Comparison of ENCODE assay signal across 9 cellular contexts in the genomic region with DNA sequence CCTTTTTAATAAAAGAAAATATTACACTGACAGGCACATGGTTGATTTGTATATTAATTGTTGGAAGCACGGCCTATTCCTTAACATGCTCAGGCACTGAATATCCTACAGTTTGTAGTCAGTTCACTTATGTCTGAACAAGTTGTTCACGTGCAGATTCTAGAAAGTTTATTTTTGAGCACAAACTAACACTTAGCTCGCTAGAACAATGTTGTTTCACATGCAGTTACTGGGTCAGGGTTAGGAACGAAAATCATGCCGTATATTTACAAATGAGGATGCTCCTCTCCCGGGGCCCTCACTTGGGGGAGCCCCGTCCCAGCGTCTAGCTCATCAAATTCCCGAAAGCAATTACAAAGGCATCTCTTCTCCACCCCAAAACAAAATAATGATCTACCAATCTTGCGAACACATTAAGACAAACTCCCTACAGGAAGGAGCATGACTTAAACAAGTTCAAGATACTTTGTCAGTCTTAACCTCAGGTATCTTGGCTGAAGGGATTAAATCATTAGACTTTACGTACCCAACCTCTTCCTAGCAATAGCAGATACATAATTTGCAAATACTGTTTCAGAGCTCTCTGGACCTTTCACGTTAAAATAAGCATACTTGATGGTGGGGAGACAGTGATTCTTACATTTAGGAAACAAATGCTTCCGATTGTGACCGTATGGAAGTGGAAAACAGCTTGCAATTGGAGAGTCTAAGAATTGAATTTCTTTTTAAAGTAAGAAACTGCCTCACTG. TPM values are rescaled to one million over a fixed set of nuclear protein-coding genes. Genes with fewer than 3 reads are reported as not detected.
DNase-seq lines count a peak whose midpoint lies in the region; ATAC-seq and TF ChIP-seq lines count a peak whose summit lies in the region.
"Had no signal": no experiment of that assay in that cellular context is flagged by ENCODE, and none has a peak within 500 bp of the region (broad histone marks: within the 10 kb centered on the region; RNA-seq: fewer than 3 reads in every experiment).

No MANE protein-coding gene starts in this region.

- H3K36me3 ChIP-seq in left ventricle myocardium inferior (no peaks in the 10 kb centered on the region), upper lobe of left lung (no peaks in the 10 kb centered on the region)

- peaks cover 21% of the 10 kb centered on the region for H3K4me1 ChIP-seq in left ventricle myocardium inferior
- peaks cover 17 to 23% (median 18%) of the 10 kb centered on the region in 4 donors for H3K4me1 ChIP-seq in upper lobe of left lung

- DNase-seq in left ventricle myocardium inferior: no peak
- no peak for DNase-seq in Right ventricle myocardium inferior (ENCODE audit: missing footprints)
- peak; percentile 48 for DNase-seq in midbrain (lab: John Stamatoyannopoulos, UW)
- no peak for DNase-seq in upper lobe of left lung
- no peak for DNase-seq in NCI-H1417 treated with DMSO at 0.1 percent for 48 hours (lab: John Stamatoyannopoulos, UW)
- DNase-seq in activated CD4-positive, alpha-beta T cell treated with anti-CD3 and anti-CD28 coated beads, Interleukin-2, amount 50 U/mL, for 48 hours: no peak
- DNase-seq: NCI-H2029 had no signal

- no peak for TF ChIP-seq EP300 in upper lobe of left lung (IDR thresholded peaks at IDR 0.05)

- intact Hi-C loops in left ventricle myocardium inferior (cut with micrococcal nuclease) (no loop called here), Right ventricle myocardium inferior (cut with DNase I) (no loop called here)
- intact Hi-C loops in dendritic cell treated with granulocyte-macrophage colony-stimulating factor and Interleukin-4, amounts not matched to agents 40 ng/mL and 50 ng/mL, for 4 days (cut with micrococcal nuclease): loop anchor here (10.0 kb wide), 1 partner anchor 184 kb away; no protein-coding TSS in a partner anchor

- H3K4me3 ChIP-seq in left ventricle myocardium inferior (peak overlapping the region; percentile 86), upper lobe of left lung (peak overlapping the region in 3 of 4 donors; percentile 78 to 81 (median 80))

- H3K4me3 Mint-ChIP-seq in dendritic cell treated with granulocyte-macrophage colony-stimulating factor and Interleukin-4, amounts not matched to agents 40 ng/mL and 50 ng/mL, for 4 days: peak overlapping the region; percentile 65

- 53 to 61% methylated on average over 14 of the region's 14 CpGs for WGBS in upper lobe of left lung, 2 donors

- peaks cover 13% of the 10 kb centered on the region for H3K4me1 Mint-ChIP-seq in dendritic cell treated with granulocyte-macrophage colony-stimulating factor and Interleukin-4, amounts not matched to agents 40 ng/mL and 50 ng/mL, for 4 days (ENCODE audit: low read depth)

- H3K27me3 ChIP-seq in left ventricle myocardium inferior (ENCODE audit: low read depth) (peaks cover 39% of the 10 kb centered on the region), upper lobe of left lung (peaks cover 0 to 13% (median 2%) of the 10 kb centered on the region in 4 donors)

- TF ChIP-seq POLR2A in upper lobe of left lung (IDR thresholded peaks at IDR 0.05): no peak

- H3K27ac Mint-ChIP-seq in dendritic cell treated with granulocyte-macrophage colony-stimulating factor and Interleukin-4, amounts not matched to agents 40 ng/mL and 50 ng/mL, for 4 days: no peak overlapping the region

- H3K9me3 ChIP-seq in left ventricle myocardium inferior (replicated peaks) (no peaks in the 10 kb centered on the region), upper lobe of left lung (no peaks in the 10 kb centered on the region)

- no peak for TF ChIP-seq CTCF in left ventricle myocardium inferior (IDR thresholded peaks at IDR 0.05; ENCODE audit: borderline replicate concordance)
- TF ChIP-seq CTCF in upper lobe of left lung (IDR thresholded peaks at IDR 0.05): no peak

- H3K27me3 Mint-ChIP-seq in dendritic cell treated with granulocyte-macrophage colony-stimulating factor and Interleukin-4, amounts not matched to agents 40 ng/mL and 50 ng/mL, for 4 days: peaks cover 42% of the 10 kb centered on the region

- H3K9me3 Mint-ChIP-seq in dendritic cell treated with granulocyte-macrophage colony-stimulating factor and Interleukin-4, amounts not matched to agents 40 ng/mL and 50 ng/mL, for 4 days: no peaks in the 10 kb centered on the region

- no peak overlapping the region for H3K27ac ChIP-seq in left ventricle myocardium inferior (replicated peaks)
- H3K27ac ChIP-seq in upper lobe of left lung: no peak overlapping the region

- no peaks in the 10 kb centered on the region for H3K36me3 Mint-ChIP-seq in dendritic cell treated with granulocyte-macrophage colony-stimulating factor and Interleukin-4, amounts not matched to agents 40 ng/mL and 50 ng/mL, for 4 days (ENCODE audit: low read depth)

- ATAC-seq in Right ventricle myocardium inferior: no peak
- no peak for ATAC-seq in upper lobe of left lung (ENCODE audit: low FRiP score in 2 of 2)
- ATAC-seq in HG03565 (IDR thresholded peaks at IDR 0.05; ENCODE audit: unreplicated experiment): no peak

RNA-seq across cellular contexts. Expression of a gene that starts 1.5 kb away (rescaled TPM):
- total RNA-seq in left ventricle myocardium inferior: 3.1 TPM
- 3.2 TPM for total RNA-seq in Right ventricle myocardium inferior
- total RNA-seq in upper lobe of left lung: 10 to 100 TPM; 18.1 to 26.6 (median 24.2) TPM
